Comparison of ENCODE assay signal across 8 cellular contexts in the genomic region with DNA sequence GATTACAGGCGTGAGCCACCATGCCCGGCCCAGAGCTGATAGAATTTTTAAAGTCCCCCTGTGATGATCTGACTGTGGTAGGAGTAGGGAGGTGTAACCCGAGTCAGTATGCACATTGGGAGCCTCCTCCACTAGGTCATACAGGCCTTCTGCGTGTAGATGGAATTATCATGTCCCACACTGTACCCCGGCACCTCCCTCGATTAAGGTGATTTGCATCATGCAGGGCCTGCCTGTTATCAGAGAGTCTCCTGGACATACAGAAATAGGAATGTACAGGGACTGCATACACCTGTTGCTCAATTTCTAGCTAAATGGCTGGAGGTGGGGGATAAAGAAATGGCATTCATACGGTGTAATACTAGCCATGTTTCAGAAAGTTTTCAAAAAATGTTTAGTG. TPM values are rescaled to one million over a fixed set of nuclear protein-coding genes. Genes with fewer than 3 reads are reported as not detected.
DNase-seq lines count a peak whose midpoint lies in the region; ATAC-seq, FAIRE-seq and TF ChIP-seq lines count a peak whose summit lies in the region.

No MANE protein-coding gene starts in this region.

- peaks cover 41% of the 10 kb centered on the region for H3K79me1 ChIP-seq in mesenchymal stem cell (replicated peaks; ENCODE audit: low read length, poor library complexity, severe bottlenecking)

- peak overlapping the region; percentile 60 for H3K27ac ChIP-seq in HepG2 (ENCODE audit: extremely low read length, insufficient read depth, low read length)
- H3K27ac ChIP-seq in right lobe of liver, result no peak overlapping the region
- H3K27ac ChIP-seq in ascending aorta, result peak overlapping the region in 1 of 2 donors; percentile 91
- H3K27ac ChIP-seq in mesenchymal stem cell (ENCODE audit: low read length, poor library complexity, severe bottlenecking), result no peak overlapping the region

- H3K18ac ChIP-seq in mesenchymal stem cell (ENCODE audit: low read depth in 1 of 2, low read length in 2 of 2), result no peak overlapping the region

- H3K9ac ChIP-seq in HepG2 (ENCODE audit: insufficient read depth, low read depth, low read length), result no peak overlapping the region
- H3K9ac ChIP-seq in mesenchymal stem cell (ENCODE audit: low read length), result peak overlapping the region; percentile 98

- TF ChIP-seq POLR2A in HepG2 (IDR thresholded peaks at IDR 0.05; ENCODE audit: insufficient read depth in 1 of 2, low read depth in 2 of 2, low read length in 2 of 2) (no peak), right lobe of liver (IDR thresholded peaks at IDR 0.05) (no peak)

- BruUV-seq in HepG2 (replicated peaks; lab: Mats Ljungman, UMichigan), result no TSS peak

- FAIRE-seq in HepG2 (lab: Jason Lieb, UNC), result no peak

- H3K4me3 ChIP-seq in HepG2 (replicated peaks in 1 of 3; ENCODE audit: insufficient read depth in 1 of 3, low read depth in 2 of 3, low read length in 3 of 3) (no peak overlapping the region), right lobe of liver (no peak overlapping the region), ascending aorta (peak overlapping the region; percentile 77 to 87), mesenchymal stem cell (ENCODE audit: insufficient read depth in 1 of 2, low read depth in 1 of 2, low read length in 2 of 2) (peak overlapping the region in 1 of 2 experiments; percentile 99)

- no peak overlapping the region for H2BK15ac ChIP-seq in mesenchymal stem cell (ENCODE audit: low read depth, poor library complexity, severe bottlenecking)

- H3K4me2 ChIP-seq in HepG2 (ENCODE audit: low read depth, low read length) (peak overlapping the region; percentile 84), mesenchymal stem cell (ENCODE audit: low read length, poor library complexity, severe bottlenecking) (no peak overlapping the region)

- POLR2A ChIA-PET in HepG2 (lab: Yijun Ruan, JAX), result interaction anchor here (1.1 to 1.6 kb wide), 2 partner anchors 26 to 58 kb away, joined by 5 to 9 read pairs; a partner anchor contains a TSS

- H3K4ac ChIP-seq in mesenchymal stem cell (ENCODE audit: low read depth in 1 of 2, low read length in 2 of 2), result no peak overlapping the region

- ATAC-seq in HepG2, result no peak
- ATAC-seq in right lobe of liver, result no peak

- H4K91ac ChIP-seq in mesenchymal stem cell (ENCODE audit: low read length), result no peak overlapping the region

- no peak for TF ChIP-seq EP300 in HepG2 (IDR thresholded peaks at IDR 0.05; ENCODE audit: low read depth in 2 of 2, low read length in 2 of 2)
- no peak for TF ChIP-seq EP300 in HepG2 (CRISPR knock-in tag; IDR thresholded peaks at IDR 0.05; ENCODE audit: borderline replicate concordance)

- CTCF ChIA-PET in HepG2 (lab: Yijun Ruan, JAX; ENCODE audit: low intra/inter-chr PET ratio, low total read pairs), result no interaction called here

- H3K36me3 ChIP-seq in HepG2 (replicated peaks in 1 of 2; ENCODE audit: control insufficient read depth in 1 of 2, insufficient read depth in 2 of 2, low read length in 2 of 2) (peaks cover 16 to 45% of the 10 kb centered on the region in 2 experiments; a peak in 4 of 5 replicates), right lobe of liver (peaks cover 0 to 14% (median 0%) of the 10 kb centered on the region in 4 donors), ascending aorta (peaks cover 8 to 48% of the 10 kb centered on the region in 2 donors), mesenchymal stem cell (ENCODE audit: control insufficient read depth in 1 of 2, insufficient read depth in 2 of 2, low read depth in 1 of 2, low read length in 2 of 2) (peaks cover 32 to 60% of the 10 kb centered on the region in 2 experiments)

- H4K8ac ChIP-seq in mesenchymal stem cell (ENCODE audit: low read length), result no peak overlapping the region

- no peak overlapping the region for H2AFZ ChIP-seq in HepG2 (ENCODE audit: low read length)
- no peak overlapping the region for H2AFZ ChIP-seq in mesenchymal stem cell (ENCODE audit: low read depth, low read length)

- no peak overlapping the region for H3K14ac ChIP-seq in mesenchymal stem cell (ENCODE audit: low read length in 2 of 2)

- H2BK12ac ChIP-seq in mesenchymal stem cell (ENCODE audit: low read length in 2 of 2), result no peak overlapping the region

- H3K79me2 ChIP-seq in HepG2 (ENCODE audit: insufficient read depth, low read length), result peaks cover 19% of the 10 kb centered on the region

- H3K9me3 ChIP-seq in HepG2 (ENCODE audit: low read length) (no peaks in the 10 kb centered on the region), right lobe of liver (no peaks in the 10 kb centered on the region), ascending aorta (peaks cover 8 to 39% of the 10 kb centered on the region in 2 donors), mesenchymal stem cell (ENCODE audit: control insufficient read depth, low read length) (peaks cover 24% of the 10 kb centered on the region)

- H2BK120ac ChIP-seq in mesenchymal stem cell (ENCODE audit: low read depth, low read length), result no peak overlapping the region

- H3K4me1 ChIP-seq in HepG2 (ENCODE audit: insufficient read depth, low read length) (peaks cover 26% of the 10 kb centered on the region), right lobe of liver (peaks cover 0 to 8% (median 3%) of the 10 kb centered on the region in 4 donors), ascending aorta (peaks cover 0 to 7% of the 10 kb centered on the region in 2 donors), mesenchymal stem cell (ENCODE audit: control insufficient read depth, insufficient read depth, low read depth, low read length) (peaks cover 3% of the 10 kb centered on the region)

- no peaks in the 10 kb centered on the region; a peak in 1 of 5 replicates for H3K27me3 ChIP-seq in HepG2 (ENCODE audit: control insufficient read depth in 1 of 2, insufficient read depth in 2 of 2, low read length in 2 of 2)
- H3K27me3 ChIP-seq in right lobe of liver, result no peaks in the 10 kb centered on the region
- no peaks in the 10 kb centered on the region for H3K27me3 ChIP-seq in ascending aorta
- H3K27me3 ChIP-seq in mesenchymal stem cell (ENCODE audit: control insufficient read depth in 1 of 2, insufficient read depth in 1 of 2, low read length in 2 of 2), result no peaks in the 10 kb centered on the region

- H4K20me1 ChIP-seq in HepG2 (ENCODE audit: insufficient read depth, low read length), result peaks cover 7% of the 10 kb centered on the region; the same call in 1 of the 2 replicates

- no peak overlapping the region for H2AK5ac ChIP-seq in mesenchymal stem cell (ENCODE audit: low read length, severe bottlenecking)

- TF ChIP-seq CTCF in HepG2 (CRISPR knock-in tag; IDR thresholded peaks at IDR 0.05) (no peak), right lobe of liver (IDR thresholded peaks at IDR 0.05) (no peak), ascending aorta (IDR thresholded peaks at IDR 0.05) (no peak), GM20000 (IDR thresholded peaks at IDR 0.05; ENCODE audit: extremely low read depth, missing control alignments) (no peak)

- TF ChIP-seq RAD21 in HepG2 (CRISPR knock-in tag; IDR thresholded peaks at IDR 0.05), result no peak

- WGBS in HepG2 (ENCODE audit: low lambda C conversion rate), result 95% methylated on average over 7 of the region's 7 CpGs
- 84% methylated on average over 3 of the region's 7 CpGs for WGBS in right lobe of liver (ENCODE audit: insufficient coverage, low coverage, low lambda C conversion rate, missing lambda C conversion rate)
- 77% methylated on average over 7 of the region's 7 CpGs for WGBS in mesenchymal stem cell

- in situ Hi-C loops in HepG2 (cut with HindIII; ENCODE audit: extremely low pct_ligation_motif_present, low pct_unique_long_range_greater_than_20kb), result no loop called here

- H2BK5ac ChIP-seq in mesenchymal stem cell (ENCODE audit: low read depth, low read length, poor library complexity, severe bottlenecking), result no peak overlapping the region

- H3K23ac ChIP-seq in mesenchymal stem cell (ENCODE audit: low read length in 2 of 2), result no peak overlapping the region

- intact Hi-C loops in HepG2 (cut with micrococcal nuclease; ENCODE audit: unreplicated experiment), result no loop called here
- intact Hi-C loops in right lobe of liver (cut with DNase I), result no loop called here
- intact Hi-C loops in ascending aorta (cut with DNase I), result loop anchor here (10.0 kb wide), 1 partner anchor 119 kb away; a partner anchor contains a TSS

- no peak for DNase-seq in HepG2 (ENCODE audit: low spot score)
- DNase-seq in right lobe of liver, result no peak
- no peak for DNase-seq in ascending aorta (ENCODE audit: low spot score in 2 of 2)
- no peak for DNase-seq in mesenchymal stem cell
- DNase-seq in AG08395 (ENCODE audit: low spot score), result no peak
- DNase-seq in GM20000 (ENCODE audit: low spot score), result no peak
- no peak for DNase-seq in HPDE6-E6E7 (ENCODE audit: extremely low spot score)
- no peak for DNase-seq in NCI-H2171 (lab: John Stamatoyannopoulos, UW)

RNA-seq across cellular contexts. Expression of a gene that starts 0.9 kb away (rescaled TPM):
- total RNA-seq in HepG2 (2016; rRNA removed; fragmentation: Illumina TruSeq; extraction: Trizol) (38.7 and 39.5 TPM in 2 replicates), right lobe of liver (10 to 100 TPM; 12.4 to 44.7 (median 15.8) TPM), ascending aorta (35.0 TPM)
- 10.6 and 10.8 TPM in 2 replicates for total RNA-seq in HepG2 (2016; cell fraction: cytosol; rRNA removed; fragmentation: Illumina TruSeq; extraction: Trizol; ENCODE audit: low read depth)
- 41.5 and 44.3 TPM in 2 replicates for total RNA-seq in HepG2 (2016; cell fraction: insoluble cytoplasmic fraction; rRNA removed; fragmentation: Illumina TruSeq; extraction: Trizol)
- total RNA-seq in HepG2 (2016; cell fraction: membrane; rRNA removed; fragmentation: Illumina TruSeq; extraction: Trizol), result 15.6 and 18.0 TPM in 2 replicates
- 51.9 and 53.4 TPM in 2 replicates for total RNA-seq in HepG2 (2016; cell fraction: nucleus; rRNA removed; fragmentation: Illumina TruSeq; extraction: Trizol)
- polyA plus RNA-seq in HepG2 (2011; rRNA removed), result 28.5 and 31.5 TPM in 2 replicates
- polyA plus RNA-seq in HepG2 (2011; cell fraction: cytosol; rRNA removed), result 15.3 and 19.4 TPM in 2 replicates
- 62.5 and 78.5 TPM in 2 replicates for polyA plus RNA-seq in HepG2 (2011; cell fraction: nucleus; rRNA removed)
- 27.8 and 28.4 TPM in 2 replicates for polyA plus RNA-seq in HepG2 (2012)
- 7.8 and 11.0 TPM in 2 replicates for polyA plus RNA-seq in HepG2 (2016; cell fraction: cytosol; fragmentation: Illumina TruSeq; extraction: Trizol; ENCODE audit: low read depth)
- polyA plus RNA-seq in HepG2 (2016; cell fraction: insoluble cytoplasmic fraction; fragmentation: Illumina TruSeq; extraction: Trizol; ENCODE audit: low read depth), result 45.4 and 56.5 TPM in 2 replicates
- 14.2 and 16.8 TPM in 2 replicates for polyA plus RNA-seq in HepG2 (2016; cell fraction: membrane; fragmentation: Illumina TruSeq; extraction: Trizol; ENCODE audit: low read depth)
- 103 and 124 TPM in 2 replicates for polyA plus RNA-seq in HepG2 (2016; cell fraction: nucleus; fragmentation: Illumina TruSeq; extraction: Trizol; ENCODE audit: insufficient read depth, low read depth)
- polyA minus RNA-seq in HepG2 (2011; rRNA and poly(A)+ RNA removed; ENCODE audit: low replicate concordance), result 14.6 and 39.2 TPM in 2 replicates
- polyA minus RNA-seq in HepG2 (2011; cell fraction: cytosol; rRNA and poly(A)+ RNA removed), result 2.7 and 5.5 TPM in 2 replicates
- 73.4 and 89.9 TPM in 2 replicates for polyA minus RNA-seq in HepG2 (2011; cell fraction: nucleus; rRNA and poly(A)+ RNA removed)
- polyA plus RNA-seq in mesenchymal stem cell (2013, experiment 1 of 2), result 37.7 TPM
- polyA plus RNA-seq in mesenchymal stem cell (2013, experiment 2 of 2), result 34.7 TPM

RNA-seq across cellular contexts. Expression of a gene that starts 22.5 kb away (rescaled TPM):
- total RNA-seq in HepG2 (2016; rRNA removed; fragmentation: Illumina TruSeq; extraction: Trizol) (2.5 and 3.1 TPM in 2 replicates), right lobe of liver (1 to 10 TPM; 1.7 to 2.9 (median 2.1) TPM), ascending aorta (1.9 TPM)
- 0.30 and 0.44 TPM in 2 replicates for total RNA-seq in HepG2 (2016; cell fraction: cytosol; rRNA removed; fragmentation: Illumina TruSeq; extraction: Trizol; ENCODE audit: low read depth)
- 2.2 and 3.2 TPM in 2 replicates for total RNA-seq in HepG2 (2016; cell fraction: insoluble cytoplasmic fraction; rRNA removed; fragmentation: Illumina TruSeq; extraction: Trizol)
- 1.3 TPM in 2 replicates for total RNA-seq in HepG2 (2016; cell fraction: membrane; rRNA removed; fragmentation: Illumina TruSeq; extraction: Trizol)
- total RNA-seq in HepG2 (2016; cell fraction: nucleus; rRNA removed; fragmentation: Illumina TruSeq; extraction: Trizol), result 1.8 and 2.3 TPM in 2 replicates
- 3.5 and 3.6 TPM in 2 replicates for polyA plus RNA-seq in HepG2 (2011; rRNA removed)
- polyA plus RNA-seq in HepG2 (2011; cell fraction: cytosol; rRNA removed), result 2.1 and 2.5 TPM in 2 replicates
- 2.6 and 2.7 TPM in 2 replicates for polyA plus RNA-seq in HepG2 (2011; cell fraction: nucleus; rRNA removed)
- 0.98 and 1.5 TPM in 2 replicates for polyA plus RNA-seq in HepG2 (2012)
- polyA plus RNA-seq in HepG2 (2016; cell fraction: cytosol; fragmentation: Illumina TruSeq; extraction: Trizol; ENCODE audit: low read depth), result 0.28 and 0.33 TPM in 2 replicates
- 1.6 and 1.9 TPM in 2 replicates for polyA plus RNA-seq in HepG2 (2016; cell fraction: insoluble cytoplasmic fraction; fragmentation: Illumina TruSeq; extraction: Trizol; ENCODE audit: low read depth)
- polyA plus RNA-seq in HepG2 (2016; cell fraction: membrane; fragmentation: Illumina TruSeq; extraction: Trizol; ENCODE audit: low read depth), result 0.57 and 0.63 TPM in 2 replicates
- 2.4 and 3.1 TPM in 2 replicates for polyA plus RNA-seq in HepG2 (2016; cell fraction: nucleus; fragmentation: Illumina TruSeq; extraction: Trizol; ENCODE audit: insufficient read depth, low read depth)
- 10.3 and 17.6 TPM in 2 replicates for polyA minus RNA-seq in HepG2 (2011; rRNA and poly(A)+ RNA removed; ENCODE audit: low replicate concordance)
- polyA minus RNA-seq in HepG2 (2011; cell fraction: cytosol; rRNA and poly(A)+ RNA removed), result 1.9 and 2.6 TPM in 2 replicates
- 4.1 and 4.6 TPM in 2 replicates for polyA minus RNA-seq in HepG2 (2011; cell fraction: nucleus; rRNA and poly(A)+ RNA removed)
- polyA plus RNA-seq in mesenchymal stem cell (2013, experiment 1 of 2), result 1.4 TPM
- polyA plus RNA-seq in mesenchymal stem cell (2013, experiment 2 of 2), result 1.4 TPM

RNA-seq across cellular contexts. Expression of a gene that starts 25.5 kb away (rescaled TPM):
- total RNA-seq in HepG2 (2016; rRNA removed; fragmentation: Illumina TruSeq; extraction: Trizol), result 3.3 and 3.7 TPM in 2 replicates
- 0.71 and 0.79 TPM in 2 replicates for total RNA-seq in HepG2 (2016; cell fraction: cytosol; rRNA removed; fragmentation: Illumina TruSeq; extraction: Trizol; ENCODE audit: low read depth)
- total RNA-seq in HepG2 (2016; cell fraction: insoluble cytoplasmic fraction; rRNA removed; fragmentation: Illumina TruSeq; extraction: Trizol), result 3.4 TPM in 2 replicates
- total RNA-seq in HepG2 (2016; cell fraction: membrane; rRNA removed; fragmentation: Illumina TruSeq; extraction: Trizol), result 2.0 and 2.4 TPM in 2 replicates
- 3.9 and 4.3 TPM in 2 replicates for total RNA-seq in HepG2 (2016; cell fraction: nucleus; rRNA removed; fragmentation: Illumina TruSeq; extraction: Trizol)
- 3.0 and 3.1 TPM in 2 replicates for polyA plus RNA-seq in HepG2 (2011; rRNA removed)
- polyA plus RNA-seq in HepG2 (2011; cell fraction: cytosol; rRNA removed), result 1.5 and 1.8 TPM in 2 replicates
- 6.2 and 6.6 TPM in 2 replicates for polyA plus RNA-seq in HepG2 (2011; cell fraction: nucleus; rRNA removed)
- 1.3 and 1.6 TPM in 2 replicates for polyA plus RNA-seq in HepG2 (2012)
- 0.17 and 0.19 TPM in 2 replicates for polyA plus RNA-seq in HepG2 (2016; cell fraction: cytosol; fragmentation: Illumina TruSeq; extraction: Trizol; ENCODE audit: low read depth)
- polyA plus RNA-seq in HepG2 (2016; cell fraction: insoluble cytoplasmic fraction; fragmentation: Illumina TruSeq; extraction: Trizol; ENCODE audit: low read depth), result 1.3 and 1.5 TPM in 2 replicates
- polyA plus RNA-seq in HepG2 (2016; cell fraction: membrane; fragmentation: Illumina TruSeq; extraction: Trizol; ENCODE audit: low read depth), result 0.41 and 0.56 TPM in 2 replicates
- polyA plus RNA-seq in HepG2 (2016; cell fraction: nucleus; fragmentation: Illumina TruSeq; extraction: Trizol; ENCODE audit: insufficient read depth, low read depth), result 5.9 and 6.4 TPM in 2 replicates
- 8.3 and 10.4 TPM in 2 replicates for polyA minus RNA-seq in HepG2 (2011; rRNA and poly(A)+ RNA removed; ENCODE audit: low replicate concordance)
- polyA minus RNA-seq in HepG2 (2011; cell fraction: cytosol; rRNA and poly(A)+ RNA removed), result 4.0 and 4.8 TPM in 2 replicates
- 6.6 and 6.8 TPM in 2 replicates for polyA minus RNA-seq in HepG2 (2011; cell fraction: nucleus; rRNA and poly(A)+ RNA removed)
- 1 to 10 TPM; 1.0 to 2.3 (median 1.6) TPM for total RNA-seq in right lobe of liver
- total RNA-seq in ascending aorta, result 6.0 TPM
- 2.2 TPM for polyA plus RNA-seq in mesenchymal stem cell (2013, experiment 1 of 2)
- polyA plus RNA-seq in mesenchymal stem cell (2013, experiment 2 of 2), result 1.9 TPM

RNA-seq across cellular contexts. Expression of a gene that starts 49.0 kb away (rescaled TPM):
- 15.1 and 41.4 TPM in 2 replicates for total RNA-seq in HepG2 (2016; rRNA removed; fragmentation: Illumina TruSeq; extraction: Trizol)
- 4.8 and 5.3 TPM in 2 replicates for total RNA-seq in HepG2 (2016; cell fraction: cytosol; rRNA removed; fragmentation: Illumina TruSeq; extraction: Trizol; ENCODE audit: low read depth)
- 10.3 and 47.9 TPM in 2 replicates for total RNA-seq in HepG2 (2016; cell fraction: insoluble cytoplasmic fraction; rRNA removed; fragmentation: Illumina TruSeq; extraction: Trizol)
- 6.5 and 6.7 TPM in 2 replicates for total RNA-seq in HepG2 (2016; cell fraction: membrane; rRNA removed; fragmentation: Illumina TruSeq; extraction: Trizol)
- total RNA-seq in HepG2 (2016; cell fraction: nucleus; rRNA removed; fragmentation: Illumina TruSeq; extraction: Trizol), result 31.7 and 39.4 TPM in 2 replicates
- polyA plus RNA-seq in HepG2 (2011; rRNA removed), result 14.7 and 49.8 TPM in 2 replicates
- 18.1 and 24.4 TPM in 2 replicates for polyA plus RNA-seq in HepG2 (2011; cell fraction: cytosol; rRNA removed)
- polyA plus RNA-seq in HepG2 (2011; cell fraction: nucleus; rRNA removed), result 63.3 and 113 TPM in 2 replicates
- 59.9 and 62.4 TPM in 2 replicates for polyA plus RNA-seq in HepG2 (2012)
- 4.3 and 5.6 TPM in 2 replicates for polyA plus RNA-seq in HepG2 (2016; cell fraction: cytosol; fragmentation: Illumina TruSeq; extraction: Trizol; ENCODE audit: low read depth)
- 11.3 and 14.4 TPM in 2 replicates for polyA plus RNA-seq in HepG2 (2016; cell fraction: insoluble cytoplasmic fraction; fragmentation: Illumina TruSeq; extraction: Trizol; ENCODE audit: low read depth)
- 4.0 and 4.9 TPM in 2 replicates for polyA plus RNA-seq in HepG2 (2016; cell fraction: membrane; fragmentation: Illumina TruSeq; extraction: Trizol; ENCODE audit: low read depth)
- polyA plus RNA-seq in HepG2 (2016; cell fraction: nucleus; fragmentation: Illumina TruSeq; extraction: Trizol; ENCODE audit: insufficient read depth, low read depth), result 43.5 and 59.5 TPM in 2 replicates
- 0.23 and 15.3 TPM in 2 replicates for polyA minus RNA-seq in HepG2 (2011; rRNA and poly(A)+ RNA removed; ENCODE audit: low replicate concordance)
- 3.8 and 9.5 TPM in 2 replicates for polyA minus RNA-seq in HepG2 (2011; cell fraction: cytosol; rRNA and poly(A)+ RNA removed)
- 6.4 and 10.7 TPM in 2 replicates for polyA minus RNA-seq in HepG2 (2011; cell fraction: nucleus; rRNA and poly(A)+ RNA removed)
- 1,000 to 10,000 TPM in 4 of 6 experiments, 100 to 1,000 TPM in 2; 897 to 2,313 (median 1,164) TPM for total RNA-seq in right lobe of liver
- 0.32 TPM for total RNA-seq in ascending aorta
- polyA plus RNA-seq in mesenchymal stem cell (2013, experiment 1 of 2), result 85.1 TPM
- 84.2 TPM for polyA plus RNA-seq in mesenchymal stem cell (2013, experiment 2 of 2)

RNA-seq across cellular contexts. Expression of a gene that starts 58.3 kb away (rescaled TPM):
- total RNA-seq in HepG2 (2016; rRNA removed; fragmentation: Illumina TruSeq; extraction: Trizol) (1.1 and 1.9 TPM in 2 replicates), right lobe of liver (1 to 10 TPM in 5 of 6 experiments, under 1 TPM in 1; 0.73 to 3.1 (median 1.7) TPM), ascending aorta (not detected)
- total RNA-seq in HepG2 (2016; cell fraction: cytosol; rRNA removed; fragmentation: Illumina TruSeq; extraction: Trizol; ENCODE audit: low read depth), result 0.10 and 0.53 TPM in 2 replicates
- 1.4 and 1.9 TPM in 2 replicates for total RNA-seq in HepG2 (2016; cell fraction: insoluble cytoplasmic fraction; rRNA removed; fragmentation: Illumina TruSeq; extraction: Trizol)
- total RNA-seq in HepG2 (2016; cell fraction: membrane; rRNA removed; fragmentation: Illumina TruSeq; extraction: Trizol), result 0.76 and 0.77 TPM in 2 replicates
- total RNA-seq in HepG2 (2016; cell fraction: nucleus; rRNA removed; fragmentation: Illumina TruSeq; extraction: Trizol), result 1.4 and 2.1 TPM in 2 replicates
- polyA plus RNA-seq in HepG2 (2011; rRNA removed), result 1.5 and 1.8 TPM in 2 replicates
- polyA plus RNA-seq in HepG2 (2011; cell fraction: cytosol; rRNA removed), result 0.74 and 1.2 TPM in 2 replicates
- polyA plus RNA-seq in HepG2 (2011; cell fraction: nucleus; rRNA removed), result 9.3 and 11.8 TPM in 2 replicates
- polyA plus RNA-seq in HepG2 (2012), result 0.83 and 1.1 TPM in 2 replicates
- 0.10 and 0.16 TPM in 2 replicates for polyA plus RNA-seq in HepG2 (2016; cell fraction: cytosol; fragmentation: Illumina TruSeq; extraction: Trizol; ENCODE audit: low read depth)
- polyA plus RNA-seq in HepG2 (2016; cell fraction: insoluble cytoplasmic fraction; fragmentation: Illumina TruSeq; extraction: Trizol; ENCODE audit: low read depth), result 0.84 and 1.1 TPM in 2 replicates
- 0.37 and 0.49 TPM in 2 replicates for polyA plus RNA-seq in HepG2 (2016; cell fraction: membrane; fragmentation: Illumina TruSeq; extraction: Trizol; ENCODE audit: low read depth)
- 3.8 and 4.5 TPM in 2 replicates for polyA plus RNA-seq in HepG2 (2016; cell fraction: nucleus; fragmentation: Illumina TruSeq; extraction: Trizol; ENCODE audit: insufficient read depth, low read depth)
- 3.8 and 4.0 TPM in 2 replicates for polyA minus RNA-seq in HepG2 (2011; rRNA and poly(A)+ RNA removed; ENCODE audit: low replicate concordance)
- polyA minus RNA-seq in HepG2 (2011; cell fraction: cytosol; rRNA and poly(A)+ RNA removed), result 0.40 and 0.79 TPM in 2 replicates
- polyA minus RNA-seq in HepG2 (2011; cell fraction: nucleus; rRNA and poly(A)+ RNA removed), result 2.7 and 3.0 TPM in 2 replicates
- 0.17 TPM for polyA plus RNA-seq in mesenchymal stem cell (2013, experiment 1 of 2)
- polyA plus RNA-seq in mesenchymal stem cell (2013, experiment 2 of 2), result 0.18 TPM

Comparison
In these comparisons a context has a peak if more than half of its experiments do, and no peak if none do; other contexts are left out.
1. H3K4me3 ChIP-seq: peak in ascending aorta (2 of 2); none in HepG2 (0 of 3) and right lobe of liver (0 of 3).